Comparison of ENCODE assay signal across 8 cellular contexts in the genomic region with DNA sequence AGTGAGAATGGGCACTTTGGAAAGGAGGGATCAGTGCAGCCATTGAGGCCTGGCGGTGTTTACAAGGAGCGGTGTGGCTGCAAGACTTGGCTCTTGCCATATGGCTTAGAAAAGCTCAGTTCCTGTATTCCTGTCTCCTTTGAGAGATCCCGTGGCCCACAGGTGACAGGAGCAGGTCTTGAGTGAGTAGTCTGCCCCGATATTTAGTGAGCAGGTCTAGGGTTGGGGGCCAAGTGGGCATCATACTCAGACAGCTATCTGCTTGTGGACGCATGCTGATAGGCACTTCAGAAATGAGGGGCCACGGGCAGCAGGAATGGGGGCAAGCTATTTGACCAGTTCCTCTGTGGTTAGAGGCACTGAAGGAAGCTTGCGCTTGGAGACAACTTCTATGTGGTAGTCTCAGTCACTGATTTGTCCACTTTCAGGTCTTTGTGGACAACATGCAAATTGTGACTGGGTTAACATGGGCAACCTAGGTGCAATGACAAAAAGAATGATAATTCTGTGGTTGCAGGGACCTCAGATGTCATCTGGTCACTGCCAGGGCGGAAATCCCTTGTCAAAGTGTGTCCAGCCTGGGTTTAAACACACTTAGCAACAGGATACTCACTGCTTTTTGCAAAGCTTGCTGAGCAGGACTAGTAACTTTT. TPM values are rescaled to one million over a fixed set of nuclear protein-coding genes. Genes with fewer than 3 reads are reported as not detected.
DNase-seq lines count a peak whose midpoint lies in the region; ATAC-seq and TF ChIP-seq lines count a peak whose summit lies in the region.

No MANE protein-coding gene starts in this region.

- H3K9ac ChIP-seq in HUES6 (ENCODE audit: low read length) = peak overlapping the region; percentile 89

- no peaks in the 10 kb centered on the region for H3K9me3 Mint-ChIP-seq in brain
- no peaks in the 10 kb centered on the region for H3K9me3 Mint-ChIP-seq in mesothelial cell of epicardium

- no peaks in the 10 kb centered on the region for H3K9me3 ChIP-seq in HUES6 (ENCODE audit: control insufficient read depth, insufficient read depth, low read depth, low read length)

- H3K4me3 ChIP-seq in AG09309 (ENCODE audit: control insufficient read depth, low read depth, low read length) (peak overlapping the region; percentile 94), HUES6 (ENCODE audit: low read depth, low read length) (peak overlapping the region; percentile 92)

- peak overlapping the region; percentile 85 to 95 (median 89) for H3K4me3 Mint-ChIP-seq in brain
- H3K4me3 Mint-ChIP-seq in mesothelial cell of epicardium = peak overlapping the region; percentile 76

- peak overlapping the region in 4 of 5 experiments; percentile 29 to 83 (median 52) for H3K27ac Mint-ChIP-seq in brain
- peak overlapping the region; percentile 80 for H3K27ac Mint-ChIP-seq in mesothelial cell of epicardium

- H3K27me3 Mint-ChIP-seq in brain (peaks cover 36% of the 10 kb centered on the region), mesothelial cell of epicardium (ENCODE audit: low read depth) (peaks cover 35% of the 10 kb centered on the region)

- ATAC-seq in GM19467 (IDR thresholded peaks at IDR 0.05; ENCODE audit: unreplicated experiment) = no peak

- H3K27ac ChIP-seq in HUES6 (ENCODE audit: low read depth, low read length) = no peak overlapping the region

- no peak for TF ChIP-seq CTCF in AG09309 (IDR thresholded peaks at IDR 0.05; ENCODE audit: control insufficient read depth, insufficient read depth, low read depth, low read length, missing control alignments)
- no peak for TF ChIP-seq CTCF in brain (conservative IDR thresholded peaks at IDR 0.05)
- no peak for TF ChIP-seq CTCF in mesothelial cell of epicardium (IDR thresholded peaks at IDR 0.05; ENCODE audit: unreplicated experiment)

- DNase-seq in AG09309 (ENCODE audit: low read depth) (no peak), mesothelial cell of epicardium (ENCODE audit: low spot score in 2 of 2, unreplicated experiment in 2 of 2) (no peak), germinal center (ENCODE audit: low spot score) (no peak), NCI-H446 (lab: John Stamatoyannopoulos, UW) (no peak)
- no peak for DNase-seq in stimulated activated naive CD4-positive, alpha-beta T cell treated with Interleukin-2 at 50 U/mL for 16 hours (lab: John Stamatoyannopoulos, UW)

- H3K36me3 Mint-ChIP-seq in brain = peaks cover 42% of the 10 kb centered on the region
- peaks cover 34% of the 10 kb centered on the region for H3K36me3 Mint-ChIP-seq in mesothelial cell of epicardium

- H3K4me1 Mint-ChIP-seq in brain (peaks cover 36% of the 10 kb centered on the region), mesothelial cell of epicardium (peaks cover 26% of the 10 kb centered on the region)

- H3K4me1 ChIP-seq in HUES6 (ENCODE audit: control insufficient read depth, insufficient read depth, low read length) = peaks cover 6% of the 10 kb centered on the region

- H3K36me3 ChIP-seq in HUES6 (ENCODE audit: control insufficient read depth, insufficient read depth, low read length) = peaks cover 42% of the 10 kb centered on the region

- H3K27me3 ChIP-seq in HUES6 (ENCODE audit: control insufficient read depth, insufficient read depth, low read length) = peaks cover 37% of the 10 kb centered on the region

RNA-seq across cellular contexts. Expression of a gene that starts 1.1 kb away (rescaled TPM):
- 53.7 TPM for polyA plus RNA-seq in brain (ENCODE audit: insufficient read depth, low read depth, low replicate concordance)
- total RNA-seq in mesothelial cell of epicardium = 59.1 to 62.9 TPM (median 61.5 TPM) in 3 replicates

RNA-seq across cellular contexts. Expression of a gene that starts 29.5 kb away (rescaled TPM):
- polyA plus RNA-seq in brain (ENCODE audit: insufficient read depth, low read depth, low replicate concordance) = 0.20 TPM
- total RNA-seq in mesothelial cell of epicardium = not detected in 3 replicates
